In genomic region chr12:52691765-52692150, GRCh38 we compare ENCODE assay signal across 16 cellular contexts. TPM values are rescaled to one million over a fixed set of nuclear protein-coding genes. Genes with fewer than 3 reads are reported as not detected.
DNase-seq lines count a peak whose midpoint lies in the region; ATAC-seq and TF ChIP-seq lines count a peak whose summit lies in the region.
"Had no signal": no experiment of that assay in that cellular context is flagged by ENCODE, and none has a peak within 500 bp of the region (broad histone marks: within the 10 kb centered on the region; RNA-seq: fewer than 3 reads in every experiment).

No MANE protein-coding gene starts in this region.

- H3K9me2 ChIP-seq in GM23338 (ENCODE audit: insufficient read depth): no peaks in the 10 kb centered on the region

- H3K27me3 Mint-ChIP-seq in T-helper 2 cell treated with Interferon-gamma antibody and Interleukin-4, amounts not matched to agents 5 μg/mL and 100 μg/mL, for 36 hours (ENCODE audit: low read depth): peaks cover 53% of the 10 kb centered on the region
- H3K27me3 Mint-ChIP-seq in GM23338 (ENCODE audit: insufficient read depth, low read depth, poor library complexity) (peaks cover 30% of the 10 kb centered on the region), progenitor cell of endocrine pancreas (peaks cover 78% of the 10 kb centered on the region)
- H3K27me3 Mint-ChIP-seq in effector memory CD8-positive, alpha-beta T cell: peaks cover 12 to 62% of the 10 kb centered on the region in 2 donors

- H3K27ac ChIP-seq in GM23338 (ENCODE audit: low read depth): no peak overlapping the region
- H3K27ac ChIP-seq: heart right ventricle, upper lobe of left lung had no signal

- H3F3A ChIP-seq in GM23338 (replicated peaks; ENCODE audit: low read depth): no peaks in the 10 kb centered on the region

- no peaks in the 10 kb centered on the region for H3K36me3 ChIP-seq in GM23338 (ENCODE audit: insufficient read depth)
- H3K36me3 ChIP-seq: heart right ventricle, upper lobe of left lung had no signal

- no peaks in the 10 kb centered on the region for H4K20me1 ChIP-seq in GM23338 (replicated peaks; ENCODE audit: insufficient read depth)

- H3K4me1 ChIP-seq in GM23338 (ENCODE audit: insufficient read depth): peaks cover 9% of the 10 kb centered on the region

- peaks cover 28% of the 10 kb centered on the region for H3K27me3 ChIP-seq in GM23338 (ENCODE audit: insufficient read depth)

- peaks cover 14% of the 10 kb centered on the region for H3K4me1 Mint-ChIP-seq in T-helper 2 cell treated with Interferon-gamma antibody and Interleukin-4, amounts not matched to agents 5 μg/mL and 100 μg/mL, for 36 hours (ENCODE audit: low read depth)
- peaks cover 8% of the 10 kb centered on the region for H3K4me1 Mint-ChIP-seq in GM23338
- peaks cover 28% of the 10 kb centered on the region in 2 donors for H3K4me1 Mint-ChIP-seq in effector memory CD8-positive, alpha-beta T cell (ENCODE audit: low read depth in 2 of 2)
- peaks cover 6% of the 10 kb centered on the region for H3K4me1 Mint-ChIP-seq in progenitor cell of endocrine pancreas (ENCODE audit: low read depth)

- peak overlapping the region; percentile 86; the same call in 1 of the 2 replicates for H3K4me2 ChIP-seq in GM23338

- H3K36me3 Mint-ChIP-seq in T-helper 2 cell treated with Interferon-gamma antibody and Interleukin-4, amounts not matched to agents 5 μg/mL and 100 μg/mL, for 36 hours (ENCODE audit: low read depth): no peaks in the 10 kb centered on the region
- H3K36me3 Mint-ChIP-seq in GM23338 (ENCODE audit: low read depth): no peaks in the 10 kb centered on the region
- peaks cover 3% of the 10 kb centered on the region for H3K36me3 Mint-ChIP-seq in effector memory CD8-positive, alpha-beta T cell (ENCODE audit: insufficient read depth)
- H3K36me3 Mint-ChIP-seq in progenitor cell of endocrine pancreas (ENCODE audit: insufficient read depth): no peaks in the 10 kb centered on the region

- peak overlapping the region; percentile 81 for H3K4me3 Mint-ChIP-seq in T-helper 2 cell treated with Interferon-gamma antibody and Interleukin-4, amounts not matched to agents 5 μg/mL and 100 μg/mL, for 36 hours
- H3K4me3 Mint-ChIP-seq in GM23338 (peak overlapping the region; percentile 71; the same call in 2 of the 3 replicates), progenitor cell of endocrine pancreas (ENCODE audit: low read depth) (peak overlapping the region; percentile 28)
- H3K4me3 Mint-ChIP-seq in effector memory CD8-positive, alpha-beta T cell: peak overlapping the region; percentile 80 to 91

- no peak for DNase-seq in T-helper 2 cell treated with Interferon-gamma antibody and Interleukin-4, amounts not matched to agents 5 μg/mL and 100 μg/mL, for 36 hours (ENCODE audit: low spot score)
- no peak for DNase-seq in T-helper 2 cell
- no peak for DNase-seq in GM23338 (ENCODE audit: low spot score)
- no peak for DNase-seq in effector memory CD8-positive, alpha-beta T cell
- DNase-seq in progenitor cell of endocrine pancreas (ENCODE audit: low spot score, unreplicated experiment): no peak
- DNase-seq in AG20443 (ENCODE audit: low spot score): no peak
- no peak for DNase-seq in NAMALWA (ENCODE audit: low spot score)
- DNase-seq: GF-D8, NCI-H226 had no signal

- no peak overlapping the region for H3K27ac Mint-ChIP-seq in T-helper 2 cell treated with Interferon-gamma antibody and Interleukin-4, amounts not matched to agents 5 μg/mL and 100 μg/mL, for 36 hours
- no peak overlapping the region for H3K27ac Mint-ChIP-seq in GM23338
- peak overlapping the region; percentile 56 to 76 for H3K27ac Mint-ChIP-seq in effector memory CD8-positive, alpha-beta T cell
- H3K27ac Mint-ChIP-seq in progenitor cell of endocrine pancreas: no peak overlapping the region

- H3K79me2 ChIP-seq in GM23338 (replicated peaks; ENCODE audit: insufficient read depth): no peaks in the 10 kb centered on the region

- no peak for TF ChIP-seq CTCF in GM23338 (conservative IDR thresholded peaks at IDR 0.05; ENCODE audit: low read depth in 2 of 2)
- no peak for TF ChIP-seq CTCF in progenitor cell of endocrine pancreas (IDR thresholded peaks at IDR 0.05; ENCODE audit: unreplicated experiment)

- ATAC-seq in GM23338: no peak; the same call in 2 of the 3 replicates
- ATAC-seq in effector memory CD8-positive, alpha-beta T cell (replicated peaks): no peak
- ATAC-seq in GM19467 (IDR thresholded peaks at IDR 0.05; ENCODE audit: unreplicated experiment): no peak

- H3K9me3 Mint-ChIP-seq in T-helper 2 cell treated with Interferon-gamma antibody and Interleukin-4, amounts not matched to agents 5 μg/mL and 100 μg/mL, for 36 hours: no peaks in the 10 kb centered on the region
- H3K9me3 Mint-ChIP-seq in GM23338: no peaks in the 10 kb centered on the region
- no peaks in the 10 kb centered on the region for H3K9me3 Mint-ChIP-seq in effector memory CD8-positive, alpha-beta T cell
- no peaks in the 10 kb centered on the region for H3K9me3 Mint-ChIP-seq in progenitor cell of endocrine pancreas (ENCODE audit: low read depth)

- peak overlapping the region; percentile 52; the same call in 1 of the 2 replicates for H3K4me3 ChIP-seq in GM23338

- no peak overlapping the region for H2AFZ ChIP-seq in GM23338

TF ChIP-seq in GM23338, 12 proteins besides CTCF, POLR2A, EP300 and RAD21 (continues in another document):
- TF ChIP-seq ZNF331 (CRISPR knock-in tag; IDR thresholded peaks at IDR 0.05; ENCODE audit: low read depth): no peak
- no peak for TF ChIP-seq CREB1 (CRISPR knock-in tag; IDR thresholded peaks at IDR 0.05; ENCODE audit: low read depth)
- TF ChIP-seq EZH2phosphoT487 (IDR thresholded peaks at IDR 0.05; ENCODE audit: unreplicated experiment): no peak
- no peak for TF ChIP-seq EZH2 (IDR thresholded peaks at IDR 0.05; ENCODE audit: low read depth, unreplicated experiment)
- no peak for TF ChIP-seq STAT1 (IDR thresholded peaks at IDR 0.05; ENCODE audit: unreplicated experiment)
- TF ChIP-seq, protein P1, sequence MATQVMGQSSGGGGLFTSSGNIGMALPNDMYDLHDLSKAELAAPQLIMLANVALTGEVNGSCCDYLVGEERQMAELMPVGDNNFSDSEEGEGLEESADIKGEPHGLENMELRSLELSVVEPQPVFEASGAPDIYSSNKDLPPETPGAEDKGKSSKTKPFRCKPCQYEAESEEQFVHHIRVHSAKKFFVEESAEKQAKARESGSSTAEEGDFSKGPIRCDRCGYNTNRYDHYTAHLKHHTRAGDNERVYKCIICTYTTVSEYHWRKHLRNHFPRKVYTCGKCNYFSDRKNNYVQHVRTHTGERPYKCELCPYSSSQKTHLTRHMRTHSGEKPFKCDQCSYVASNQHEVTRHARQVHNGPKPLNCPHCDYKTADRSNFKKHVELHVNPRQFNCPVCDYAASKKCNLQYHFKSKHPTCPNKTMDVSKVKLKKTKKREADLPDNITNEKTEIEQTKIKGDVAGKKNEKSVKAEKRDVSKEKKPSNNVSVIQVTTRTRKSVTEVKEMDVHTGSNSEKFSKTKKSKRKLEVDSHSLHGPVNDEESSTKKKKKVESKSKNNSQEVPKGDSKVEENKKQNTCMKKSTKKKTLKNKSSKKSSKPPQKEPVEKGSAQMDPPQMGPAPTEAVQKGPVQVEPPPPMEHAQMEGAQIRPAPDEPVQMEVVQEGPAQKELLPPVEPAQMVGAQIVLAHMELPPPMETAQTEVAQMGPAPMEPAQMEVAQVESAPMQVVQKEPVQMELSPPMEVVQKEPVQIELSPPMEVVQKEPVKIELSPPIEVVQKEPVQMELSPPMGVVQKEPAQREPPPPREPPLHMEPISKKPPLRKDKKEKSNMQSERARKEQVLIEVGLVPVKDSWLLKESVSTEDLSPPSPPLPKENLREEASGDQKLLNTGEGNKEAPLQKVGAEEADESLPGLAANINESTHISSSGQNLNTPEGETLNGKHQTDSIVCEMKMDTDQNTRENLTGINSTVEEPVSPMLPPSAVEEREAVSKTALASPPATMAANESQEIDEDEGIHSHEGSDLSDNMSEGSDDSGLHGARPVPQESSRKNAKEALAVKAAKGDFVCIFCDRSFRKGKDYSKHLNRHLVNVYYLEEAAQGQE (IDR thresholded peaks at IDR 0.05; ENCODE audit: unreplicated experiment): no peak
- TF ChIP-seq NANOG (IDR thresholded peaks at IDR 0.05; ENCODE audit: borderline replicate concordance): no peak
- TF ChIP-seq JUNB (IDR thresholded peaks at IDR 0.05; ENCODE audit: unreplicated experiment): no peak
- no peak for TF ChIP-seq ETS1 (IDR thresholded peaks at IDR 0.05)

RNA-seq across cellular contexts. Expression of gene KRT1, which starts 11.6 kb away (rescaled TPM):
- not detected in 2 replicates for total RNA-seq in GM23338 (2014; rRNA removed; shearing (Covaris generic))
- not detected in 2 replicates for polyA plus RNA-seq in GM23338 (2016; fragmentation: Nextera tagmentation; extraction: Ambion mirVana)
- total RNA-seq in progenitor cell of endocrine pancreas: not detected in 2 replicates
- total RNA-seq: cardiac septum, fibroblast of lung, heart right ventricle, lung microvascular endothelial cell, Right ventricle myocardium inferior had no signal
- polyA plus RNA-seq: fibroblast of lung, heart right ventricle had no signal

RNA-seq across cellular contexts. Expression of gene KRT77, which starts 11.6 kb away (rescaled TPM):
- not detected in 2 replicates for total RNA-seq in GM23338 (2014; rRNA removed; shearing (Covaris generic))
- not detected in 2 replicates for polyA plus RNA-seq in GM23338 (2016; fragmentation: Nextera tagmentation; extraction: Ambion mirVana)
- total RNA-seq in progenitor cell of endocrine pancreas: not detected in 2 replicates
- total RNA-seq: cardiac septum, fibroblast of lung, lung microvascular endothelial cell, Right ventricle myocardium inferior, upper lobe of left lung had no signal
- polyA plus RNA-seq: fibroblast of lung, heart right ventricle had no signal

RNA-seq across cellular contexts. Expression of gene KRT2, which starts 39.7 kb away (rescaled TPM):
- total RNA-seq in GM23338 (2014; rRNA removed; shearing (Covaris generic)): not detected in 2 replicates
- polyA plus RNA-seq in GM23338 (2016; fragmentation: Nextera tagmentation; extraction: Ambion mirVana): not detected in 2 replicates
- not detected in 2 replicates for total RNA-seq in progenitor cell of endocrine pancreas
- total RNA-seq: cardiac septum, fibroblast of lung, heart right ventricle, lung microvascular endothelial cell, Right ventricle myocardium inferior, upper lobe of left lung had no signal
- polyA plus RNA-seq: fibroblast of lung, heart right ventricle had no signal

Comparison
In these comparisons a context has a peak if more than half of its experiments do, and no peak if none do; other contexts are left out.
1. H3K27ac Mint-ChIP-seq: peak in effector memory CD8-positive, alpha-beta T cell (2 of 2); none in T-helper 2 cell treated with Interferon-gamma antibody and Interleukin-4, amounts not matched to agents 5 μg/mL and 100 μg/mL, for 36 hours (single experiment), GM23338 (single experiment) and progenitor cell of endocrine pancreas (single experiment).
2. H3K4me3 Mint-ChIP-seq: peak in every context shown above with its lines; median percentile 86 in effector memory CD8-positive, alpha-beta T cell; 81 in T-helper 2 cell treated with Interferon-gamma antibody and Interleukin-4, amounts not matched to agents 5 μg/mL and 100 μg/mL, for 36 hours; 71 in GM23338; 28 in progenitor cell of endocrine pancreas.